9 cellular contexts compared by ENCODE assay signal in genomic region chr9:136975624-136976023, GRCh38. TPM values are rescaled to one million over a fixed set of nuclear protein-coding genes. Genes with fewer than 3 reads are reported as not detected.
DNase-seq lines count a peak whose midpoint lies in the region; ATAC-seq and TF ChIP-seq lines count a peak whose summit lies in the region.
"Had no signal": no experiment of that assay in that cellular context is flagged by ENCODE, and none has a peak within 500 bp of the region (broad histone marks: within the 10 kb centered on the region; RNA-seq: fewer than 3 reads in every experiment).

No MANE protein-coding gene starts in this region.

- TF ChIP-seq POLR2A in NB4 (IDR thresholded peaks at IDR 0.05; ENCODE audit: extremely low read depth, insufficient read length) = no peak

- no peaks in the 10 kb centered on the region; the same call in 1 of the 2 replicates for H3K4me1 ChIP-seq in DOHH2 (ENCODE audit: control insufficient read depth, low read length)

- H3K36me3 Mint-ChIP-seq in nephron progenitor cell (ENCODE audit: low read depth) = no peaks in the 10 kb centered on the region

- no peaks in the 10 kb centered on the region for H3K36me3 ChIP-seq in DOHH2 (ENCODE audit: control insufficient read depth, low read length)

- no peak overlapping the region for H3K4me3 Mint-ChIP-seq in nephron progenitor cell

- H3K9me3 ChIP-seq in DOHH2 (ENCODE audit: control insufficient read depth, insufficient read depth, low read length) = no peaks in the 10 kb centered on the region

- H3K79me2 ChIP-seq in DOHH2 (ENCODE audit: control insufficient read depth, low read length) = no peaks in the 10 kb centered on the region

- H3K27ac Mint-ChIP-seq in nephron progenitor cell = no peak overlapping the region

- ATAC-seq in HG03095 (IDR thresholded peaks at IDR 0.05; ENCODE audit: unreplicated experiment) (no peak), GM21717 (IDR thresholded peaks at IDR 0.05; ENCODE audit: unreplicated experiment) (no peak)

- DNase-seq in NB4 (ENCODE audit: low read depth) (peak; percentile 43), choroid plexus epithelial cell (ENCODE audit: low read depth) (no peak), nephron progenitor cell (peak; percentile 41), NCI-H1930 (lab: John Stamatoyannopoulos, UW) (no peak), mucosa of gallbladder (ENCODE audit: low spot score) (no peak)
- DNase-seq: kidney glomerular epithelial cell had no signal

- H3K9me3 Mint-ChIP-seq in nephron progenitor cell = no peaks in the 10 kb centered on the region

- H3K9me2 ChIP-seq in DOHH2 (replicated peaks; ENCODE audit: control insufficient read depth, low read length) = no peaks in the 10 kb centered on the region

- H3K27me3 Mint-ChIP-seq in nephron progenitor cell (ENCODE audit: low read depth, poor library complexity) = peaks cover 23% of the 10 kb centered on the region

- peaks cover 6% of the 10 kb centered on the region for H3K4me1 Mint-ChIP-seq in nephron progenitor cell

- no peaks in the 10 kb centered on the region for H3F3A ChIP-seq in DOHH2 (ENCODE audit: control insufficient read depth, insufficient read depth)

- H3K4me2 ChIP-seq in DOHH2 (ENCODE audit: low read length) = no peak overlapping the region

- TF ChIP-seq CTCF in DOHH2 (IDR thresholded peaks at IDR 0.05; ENCODE audit: low read depth, low read length, poor library complexity, severe bottlenecking) (peak; percentile 58), NB4 (IDR thresholded peaks at IDR 0.05; ENCODE audit: low read depth, low read length) (peak; percentile 33), choroid plexus epithelial cell (conservative IDR thresholded peaks at IDR 0.05; ENCODE audit: low read depth, low read length) (peak; percentile 35), nephron progenitor cell (IDR thresholded peaks at IDR 0.05) (no peak)

- H3K27ac ChIP-seq in DOHH2 (ENCODE audit: low read depth, low read length) = no peak overlapping the region

- H3K27me3 ChIP-seq in DOHH2 (ENCODE audit: control insufficient read depth, low read length) = no peaks in the 10 kb centered on the region

- H3K4me3 ChIP-seq in DOHH2 (ENCODE audit: low read length) (no peak overlapping the region), NB4 (ENCODE audit: low read depth, low read length) (no peak overlapping the region), choroid plexus epithelial cell (ENCODE audit: low read depth, low read length) (no peak overlapping the region)

- no peaks in the 10 kb centered on the region for H4K20me1 ChIP-seq in DOHH2 (ENCODE audit: control insufficient read depth, insufficient read depth, low read depth, low read length)

RNA-seq across cellular contexts. Expression of gene PTGDS, which starts 1.7 kb away (rescaled TPM):
- total RNA-seq in mucosa of gallbladder = 481 TPM

RNA-seq across cellular contexts. Expression of gene LCNL1, which starts 7.2 kb away (rescaled TPM):
- total RNA-seq in mucosa of gallbladder = 0.92 TPM

RNA-seq across cellular contexts. Expression of gene PAXX, which starts 16.6 kb away (rescaled TPM):
- 51.2 TPM for total RNA-seq in mucosa of gallbladder

RNA-seq across cellular contexts. Expression of gene CLIC3, which starts 20.7 kb away (rescaled TPM):
- 2.2 TPM for total RNA-seq in mucosa of gallbladder

RNA-seq across cellular contexts. Expression of gene LCN12, which starts 23.6 kb away (rescaled TPM):
- total RNA-seq in mucosa of gallbladder = 10.0 TPM

Comparison
In these comparisons a context has a peak if more than half of its experiments do, and no peak if none do; other contexts are left out.
1. DNase-seq: peak in NB4 (single experiment) and nephron progenitor cell (single experiment); none in choroid plexus epithelial cell (single experiment), NCI-H1930 (0 of 2) and mucosa of gallbladder (single experiment).